9 cellular contexts compared by ENCODE assay signal in the genomic region with DNA sequence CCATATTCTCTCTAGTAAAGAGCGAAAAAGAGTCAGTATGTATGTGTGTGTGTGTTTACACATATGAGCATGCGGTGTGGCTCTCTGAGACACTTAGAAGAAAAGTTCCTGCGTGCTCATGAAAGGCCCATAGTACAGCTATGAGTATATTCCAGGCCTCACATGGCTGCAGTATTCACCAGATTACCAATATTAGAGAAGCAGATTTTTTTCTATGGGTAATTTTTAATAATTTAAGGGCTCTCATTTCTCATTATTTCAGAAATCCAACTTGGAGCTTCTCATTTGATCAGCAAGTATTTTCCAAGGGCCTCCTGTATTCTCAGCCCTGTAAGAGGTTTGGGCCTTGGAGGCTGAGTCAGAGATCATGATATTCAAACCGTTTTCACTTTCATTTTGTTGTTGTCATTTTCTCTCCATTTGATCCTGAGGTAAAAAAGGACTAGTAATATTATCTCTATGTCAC.
A peak's percentile ranks its signal among the peaks of the same experiment; 100 is the strongest.
DNase-seq lines count a peak whose midpoint lies in the region; ATAC-seq and TF ChIP-seq lines count a peak whose summit lies in the region.
"Had no signal": no experiment of that assay in that cellular context is flagged by ENCODE, and none has a peak within 500 bp of the region (broad histone marks: within the 10 kb centered on the region; RNA-seq: fewer than 3 reads in every experiment).

No MANE protein-coding gene starts in this region.

- peak overlapping the region; percentile 69 for H2AFZ ChIP-seq in PC-3 (ENCODE audit: low read length)

- peak overlapping the region; percentile 60 for H3K27ac Mint-ChIP-seq in activated CD4-positive, alpha-beta T cell treated with anti-CD3 and anti-CD28 coated beads for 36 hours
- H3K27ac Mint-ChIP-seq in central memory CD8-positive, alpha-beta T cell (ENCODE audit: low read depth): peak overlapping the region; percentile 96
- H3K27ac Mint-ChIP-seq in natural killer cell: peak overlapping the region; percentile 87

- H3K9ac ChIP-seq in PC-3 (ENCODE audit: low read length): peak overlapping the region; percentile 43

- H3K4me3 ChIP-seq in PC-3 (ENCODE audit: low read length): peak overlapping the region; percentile 18; the same call in 1 of the 2 replicates

- peaks cover 5% of the 10 kb centered on the region; the same call in 1 of the 2 replicates for H3K9me2 ChIP-seq in PC-3 (replicated peaks; ENCODE audit: low read length)

- DNase-seq in activated CD4-positive, alpha-beta T cell treated with anti-CD3 and anti-CD28 coated beads for 36 hours: peak; percentile 43
- DNase-seq in activated CD4-positive, alpha-beta T cell treated with anti-CD3 and anti-CD28 coated beads for 1 hour: no peak
- DNase-seq in PC-3 (peak; percentile 19), natural killer cell (no peak), posterior cingulate gyrus (no peak), SIG-M5 treated with dmso at 0.1 percent for 504 hours (lab: John Stamatoyannopoulos, UW; ENCODE audit: unreplicated experiment) (no peak)
- DNase-seq in central memory CD8-positive, alpha-beta T cell (ENCODE audit: low spot score in 2 of 2): no peak

- no TSS peak for BruUV-seq in PC-3 (replicated peaks; lab: Mats Ljungman, UMichigan)

- intact Hi-C loops in activated CD4-positive, alpha-beta T cell treated with anti-CD3 and anti-CD28 coated beads for 36 hours (cut with DNase I, micrococcal nuclease): loop anchor here (1.0 to 2.0 kb wide), 7 partner anchors 19 to 73 kb away; no protein-coding TSS in a partner anchor
- intact Hi-C loops in PC-3 (cut with micrococcal nuclease) (no loop called here), natural killer cell (cut with micrococcal nuclease) (loop anchor here (5.0 kb wide), 1 partner anchor 36 kb away; no protein-coding TSS in a partner anchor), posterior cingulate gyrus (cut with DNase I) (no loop called here)

- no peaks in the 10 kb centered on the region for H3F3A ChIP-seq in PC-3 (ENCODE audit: low read length, unreplicated experiment)

- H3K4me1 ChIP-seq in PC-3 (ENCODE audit: insufficient read depth, low read length): peaks cover 3% of the 10 kb centered on the region

- peak; percentile 96 for ATAC-seq in activated CD4-positive, alpha-beta T cell treated with anti-CD3 and anti-CD28 coated beads for 36 hours
- ATAC-seq in HG02852 (IDR thresholded peaks at IDR 0.05; ENCODE audit: unreplicated experiment) (peak; percentile 93), PC-3 (peak; percentile 45; the same call in 1 of the 2 replicates), natural killer cell (peak; percentile 69 to 86 (median 74))
- ATAC-seq in central memory CD8-positive, alpha-beta T cell (replicated peaks; ENCODE audit: extremely low read depth, poor library complexity, severe bottlenecking): peak; percentile 71

- H3K9me3 ChIP-seq in PC-3 (ENCODE audit: low read length): no peaks in the 10 kb centered on the region

- H4K20me1 ChIP-seq in PC-3 (ENCODE audit: low read length): no peaks in the 10 kb centered on the region

- no peaks in the 10 kb centered on the region for H3K27me3 ChIP-seq in PC-3 (ENCODE audit: low read length)

- no peak overlapping the region for H3K27ac ChIP-seq in PC-3 (ENCODE audit: low read length)
- H3K27ac ChIP-seq: C4-2B had no signal

- no peaks in the 10 kb centered on the region for H3K36me3 Mint-ChIP-seq in activated CD4-positive, alpha-beta T cell treated with anti-CD3 and anti-CD28 coated beads for 36 hours (ENCODE audit: low read depth)
- H3K36me3 Mint-ChIP-seq in central memory CD8-positive, alpha-beta T cell (ENCODE audit: insufficient read depth): no peaks in the 10 kb centered on the region
- no peaks in the 10 kb centered on the region for H3K36me3 Mint-ChIP-seq in natural killer cell

- H3K4me1 Mint-ChIP-seq in activated CD4-positive, alpha-beta T cell treated with anti-CD3 and anti-CD28 coated beads for 36 hours: peaks cover 48% of the 10 kb centered on the region
- peaks cover 33% of the 10 kb centered on the region for H3K4me1 Mint-ChIP-seq in central memory CD8-positive, alpha-beta T cell
- H3K4me1 Mint-ChIP-seq in natural killer cell: peaks cover 24 to 29% of the 10 kb centered on the region in 2 donors

- POLR2A ChIA-PET in activated CD4-positive, alpha-beta T cell treated with anti-CD3 and anti-CD28 coated beads for 36 hours (lab: Charles Lee): interaction anchor here (0.7 to 0.8 kb wide), 3 partner anchors 70 to 73 kb away, joined by 3 to 4 read pairs (median 3); no protein-coding TSS in a partner anchor
- POLR2A ChIA-PET in PC-3 (lab: Charles Lee; ENCODE audit: unreplicated experiment): interaction anchor here (0.5 kb wide), 1 partner anchor 135 kb away, joined by 3 read pairs; no protein-coding TSS in a partner anchor

- TF ChIP-seq CTCF in PC-3 (conservative IDR thresholded peaks at IDR 0.05; ENCODE audit: low read depth, low read length) (no peak), natural killer cell (IDR thresholded peaks at IDR 0.05) (no peak)

- H3K4me2 ChIP-seq in PC-3 (ENCODE audit: low read length): peak overlapping the region; percentile 53

- CTCF ChIA-PET in activated CD4-positive, alpha-beta T cell treated with anti-CD3 and anti-CD28 coated beads for 36 hours (lab: Charles Lee): interaction anchor here (0.7 to 2.5 kb wide), 11 partner anchors 10 to 869 kb away, joined by 3 to 10 read pairs (median 3); no protein-coding TSS in a partner anchor
- CTCF ChIA-PET in PC-3 (lab: Charles Lee): no interaction called here

- H3K36me3 ChIP-seq in PC-3 (ENCODE audit: low read depth, low read length): no peaks in the 10 kb centered on the region

- no peaks in the 10 kb centered on the region for H3K79me2 ChIP-seq in PC-3 (ENCODE audit: low read length)

- H3K9me3 Mint-ChIP-seq in activated CD4-positive, alpha-beta T cell treated with anti-CD3 and anti-CD28 coated beads for 36 hours (ENCODE audit: low read depth): no peaks in the 10 kb centered on the region
- no peaks in the 10 kb centered on the region for H3K9me3 Mint-ChIP-seq in central memory CD8-positive, alpha-beta T cell
- H3K9me3 Mint-ChIP-seq in natural killer cell: no peaks in the 10 kb centered on the region

- no peaks in the 10 kb centered on the region for H3K27me3 Mint-ChIP-seq in activated CD4-positive, alpha-beta T cell treated with anti-CD3 and anti-CD28 coated beads for 36 hours
- H3K27me3 Mint-ChIP-seq in central memory CD8-positive, alpha-beta T cell: no peaks in the 10 kb centered on the region
- no peaks in the 10 kb centered on the region for H3K27me3 Mint-ChIP-seq in natural killer cell (ENCODE audit: low read depth in 2 of 2)

- H3K4me3 Mint-ChIP-seq in activated CD4-positive, alpha-beta T cell treated with anti-CD3 and anti-CD28 coated beads for 36 hours: peak overlapping the region; percentile 26
- H3K4me3 Mint-ChIP-seq in central memory CD8-positive, alpha-beta T cell: peak overlapping the region; percentile 70
- peak overlapping the region; percentile 86 for H3K4me3 Mint-ChIP-seq in natural killer cell

Comparison
In these comparisons a context has a peak if more than half of its experiments do, and no peak if none do; other contexts are left out.
1. DNase-seq: peak in activated CD4-positive, alpha-beta T cell treated with anti-CD3 and anti-CD28 coated beads for 36 hours (single experiment) and PC-3 (single experiment); none in activated CD4-positive, alpha-beta T cell treated with anti-CD3 and anti-CD28 coated beads for 1 hour (single experiment), central memory CD8-positive, alpha-beta T cell (0 of 2), natural killer cell (single experiment), posterior cingulate gyrus (0 of 10) and SIG-M5 treated with dmso at 0.1 percent for 504 hours (single experiment).
2. ATAC-seq: peak in every context shown above with its lines; median percentile 96 in activated CD4-positive, alpha-beta T cell treated with anti-CD3 and anti-CD28 coated beads for 36 hours; 93 in HG02852; 74 in natural killer cell; 71 in central memory CD8-positive, alpha-beta T cell; 45 in PC-3.
3. H3K4me3 Mint-ChIP-seq: peak in every context shown above with its lines; median percentile 86 in natural killer cell; 70 in central memory CD8-positive, alpha-beta T cell; 26 in activated CD4-positive, alpha-beta T cell treated with anti-CD3 and anti-CD28 coated beads for 36 hours.
4. intact Hi-C loops: an anchor here in activated CD4-positive, alpha-beta T cell treated with anti-CD3 and anti-CD28 coated beads for 36 hours (1.0 to 2.0 kb wide) and natural killer cell (5.0 kb wide); none called in PC-3 and posterior cingulate gyrus.
5. Peak in every context shown above with its lines, with median percentiles within 50 percentile points of each other: H3K27ac Mint-ChIP-seq.